In the genomic region with DNA sequence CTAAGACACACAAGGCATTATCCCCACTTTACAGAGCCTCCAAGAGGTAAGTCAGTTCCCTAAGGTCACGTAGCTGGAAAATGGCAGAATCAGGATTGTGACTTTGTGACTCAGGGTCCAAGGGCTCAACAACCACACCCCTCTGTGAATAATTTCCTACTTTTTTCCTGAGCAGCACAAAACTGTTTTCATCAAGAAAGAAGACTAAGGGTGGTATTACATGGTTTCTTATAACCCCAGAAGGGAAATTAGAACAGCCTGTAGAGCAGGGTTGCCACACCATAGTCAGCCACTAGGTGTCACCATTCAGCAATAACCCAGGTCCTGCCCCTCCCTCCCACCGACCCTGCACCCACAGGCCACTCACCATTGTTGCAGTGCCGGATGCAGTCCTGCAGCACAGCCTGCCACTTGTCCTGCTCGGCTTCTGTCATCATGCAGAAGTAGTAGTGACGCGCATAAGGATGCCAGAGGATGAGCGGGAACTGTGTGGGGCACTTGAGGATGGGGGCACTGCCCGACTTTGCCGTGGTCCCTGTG, we compare ENCODE assay signal across 9 cellular contexts.
DNase-seq lines count a peak whose midpoint lies in the region; ATAC-seq and TF ChIP-seq lines count a peak whose summit lies in the region.
"Had no signal": no experiment of that assay in that cellular context is flagged by ENCODE, and none has a peak within 500 bp of the region (broad histone marks: within the 10 kb centered on the region; RNA-seq: fewer than 3 reads in every experiment).

No MANE protein-coding gene starts in this region.

- peaks cover 8% of the 10 kb centered on the region; the same call in 1 of the 2 replicates for H3K9me3 Mint-ChIP-seq in HFFc6
- peaks cover 12% of the 10 kb centered on the region for H3K9me3 Mint-ChIP-seq in activated T-cell treated with anti-CD3 and anti-CD28 coated beads, Interleukin-2, amount 50 U/mL, for 24 hours

- ATAC-seq in left colon (peak; percentile 28), HG02981 (IDR thresholded peaks at IDR 0.05; ENCODE audit: unreplicated experiment) (no peak)

- no peak overlapping the region; the same call in 1 of the 2 replicates for H3K4me3 Mint-ChIP-seq in HFFc6
- no peak overlapping the region for H3K4me3 Mint-ChIP-seq in activated T-cell treated with anti-CD3 and anti-CD28 coated beads, Interleukin-2, amount 50 U/mL, for 24 hours
- H3K4me3 Mint-ChIP-seq: activated naive CD8-positive, alpha-beta T cell had no signal

- peaks cover 34% of the 10 kb centered on the region for H3K27me3 Mint-ChIP-seq in HFFc6 (ENCODE audit: insufficient read depth)
- no peaks in the 10 kb centered on the region for H3K27me3 Mint-ChIP-seq in activated T-cell treated with anti-CD3 and anti-CD28 coated beads, Interleukin-2, amount 50 U/mL, for 24 hours
- H3K27me3 Mint-ChIP-seq: activated naive CD8-positive, alpha-beta T cell had no signal

- TF ChIP-seq CTCF in AG09319 (IDR thresholded peaks at IDR 0.05; ENCODE audit: low read depth, low read length) (peak; percentile 64), HFFc6 (IDR thresholded peaks at IDR 0.05) (peak; percentile 88), GM13976 (IDR thresholded peaks at IDR 0.05; ENCODE audit: borderline replicate concordance, control extremely low read depth, extremely low read depth, insufficient read depth, missing control alignments) (no peak)

- H3K4me1 Mint-ChIP-seq in HFFc6 (ENCODE audit: low read depth) = peaks cover 91% of the 10 kb centered on the region
- H3K4me1 Mint-ChIP-seq in activated T-cell treated with anti-CD3 and anti-CD28 coated beads, Interleukin-2, amount 50 U/mL, for 24 hours (ENCODE audit: low read depth) = peaks cover 5% of the 10 kb centered on the region

- DNase-seq in AG09319 (ENCODE audit: extremely low read depth, low read depth) (no peak), HFFc6 (no peak), left colon (no peak), NCI-H2081 treated with DMSO at 0.1 percent for 48 hours (lab: John Stamatoyannopoulos, UW) (no peak), NCI-H774 (lab: John Stamatoyannopoulos, UW) (no peak), GM13976 (ENCODE audit: low spot score) (no peak)
- peak; percentile 51 for DNase-seq in activated T-cell treated with anti-CD3 and anti-CD28 coated beads, Interleukin-2, amount 50 U/mL, for 24 hours

- in situ Hi-C loops in GM13976 (cut with MboI; ENCODE audit: low sequenced_read_pairs, unreplicated experiment) = no loop called here

- intact Hi-C loops in left colon (cut with DNase I, micrococcal nuclease) = no loop called here

- H3K27ac Mint-ChIP-seq in HFFc6 = peak overlapping the region; percentile 98
- H3K27ac Mint-ChIP-seq in activated T-cell treated with anti-CD3 and anti-CD28 coated beads, Interleukin-2, amount 50 U/mL, for 24 hours = no peak overlapping the region
- H3K27ac Mint-ChIP-seq: activated naive CD8-positive, alpha-beta T cell had no signal

- peaks cover 67% of the 10 kb centered on the region for H3K36me3 Mint-ChIP-seq in HFFc6 (ENCODE audit: low read depth)
- H3K36me3 Mint-ChIP-seq in activated T-cell treated with anti-CD3 and anti-CD28 coated beads, Interleukin-2, amount 50 U/mL, for 24 hours (ENCODE audit: low read depth) = peaks cover 45% of the 10 kb centered on the region
